Comparison of ENCODE assay signal across 33 cellular contexts in the genomic region with DNA sequence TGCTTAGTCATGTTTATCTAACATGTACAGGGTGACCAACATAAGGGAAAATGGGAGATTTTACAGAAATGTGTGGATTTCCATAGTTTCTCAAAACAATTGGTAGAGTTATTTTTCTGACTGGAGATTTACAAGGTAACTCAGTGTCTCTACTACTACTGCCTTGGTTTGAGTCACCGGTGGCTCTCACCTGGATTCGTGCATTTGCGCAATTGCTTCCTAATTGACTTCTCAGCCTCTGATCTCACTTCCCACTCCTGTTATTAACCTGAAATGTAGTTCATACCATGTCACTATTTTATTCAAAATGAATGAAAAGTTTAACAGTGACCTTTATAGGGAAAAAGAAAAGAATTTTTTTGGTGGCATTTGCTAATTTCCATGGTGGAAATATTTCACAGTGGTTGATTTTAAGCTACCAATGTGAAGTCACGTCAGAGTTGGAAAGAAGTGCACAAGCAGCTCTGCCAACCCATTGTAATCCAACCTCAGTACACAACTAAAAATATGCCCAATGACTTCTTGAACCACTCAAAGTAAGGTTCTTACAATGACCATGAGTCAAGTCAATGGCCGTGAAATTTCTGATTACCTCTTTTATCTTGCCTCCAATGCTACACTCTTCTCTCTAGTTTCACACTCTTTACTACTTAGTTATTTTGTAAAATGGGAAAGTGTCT.
"Had no signal": no experiment of that assay in that cellular context is flagged by ENCODE, and none has a peak within 500 bp of the region (broad histone marks: within the 10 kb centered on the region; RNA-seq: fewer than 3 reads in every experiment).

No MANE protein-coding gene starts in this region.

- H3K4me1 Mint-ChIP-seq: activated naive CD4-positive, alpha-beta T cell treated with anti-CD3 and anti-CD28 coated beads, Interleukin-2, amount 10 ng/mL, durations not matched to agents 7 days and 5 days; activated naive CD8-positive, alpha-beta T cell treated with anti-CD3 and anti-CD28 coated beads, Interleukin-2, amount 10 ng/mL, durations not matched to agents 7 days and 5 days; naive thymus-derived CD8-positive, alpha-beta T cell; neural crest cell had no signal

- DNase-seq: activated CD4-positive, alpha-beta memory T cell treated with anti-CD3 and anti-CD28 coated beads for 36 hours; activated CD4-positive, alpha-beta T cell treated with anti-CD3 and anti-CD28 coated beads for 48 hours; activated CD8-positive, alpha-beta memory T cell treated with anti-CD3 and anti-CD28 coated beads, Interleukin-2, amount 50 U/mL, for 4 hours; activated gamma-delta T cell; activated naive CD4-positive, alpha-beta T cell treated with anti-CD3 and anti-CD28 coated beads, Interleukin-2, amount 10 ng/mL, durations not matched to agents 7 days and 5 days; activated naive CD8-positive, alpha-beta T cell treated with anti-CD3 and anti-CD28 coated beads, Interleukin-2, amount 10 ng/mL, durations not matched to agents 7 days and 5 days; activated T-cell treated with anti-CD3 and anti-CD28 coated beads, Interleukin-2, amount 50 U/mL, for 1 hour; central memory CD4-positive, alpha-beta T cell; esophagus squamous epithelium; foreskin melanocyte; glutamatergic neuron; islet precursor cell; left cardiac atrium; mesenchymal stem cell; naive thymus-derived CD8-positive, alpha-beta T cell; pancreas; stimulated activated CD4-positive, alpha-beta T cell treated with anti-CD3 and anti-CD28 coated beads, Interleukin-2, amount 100 ng/mL, for 24 hours; stimulated activated naive CD4-positive, alpha-beta T cell treated with Interleukin-2 at 50 U/mL for 16 hours; SW 1271; T-helper 9 cell; transverse colon; uterus had no signal

- FAIRE-seq: endothelial cell of umbilical vein, pancreas, TTC549 had no signal

- ATAC-seq: left cardiac atrium; naive thymus-derived CD8-positive, alpha-beta T cell had no signal

- H3K9me3 ChIP-seq: ascending aorta, esophagus squamous epithelium, pancreas, prostate gland, right atrium auricular region, transverse colon, uterus had no signal

- H3K4me2 ChIP-seq: hepatocyte, smooth muscle cell had no signal

- H3K36me3 Mint-ChIP-seq: activated CD4-positive, alpha-beta memory T cell treated with anti-CD3 and anti-CD28 coated beads for 36 hours; activated naive CD4-positive, alpha-beta T cell treated with anti-CD3 and anti-CD28 coated beads, Interleukin-2, amount 10 ng/mL, durations not matched to agents 7 days and 5 days; activated naive CD8-positive, alpha-beta T cell treated with anti-CD3 and anti-CD28 coated beads, Interleukin-2, amount 10 ng/mL, durations not matched to agents 7 days and 5 days; naive thymus-derived CD8-positive, alpha-beta T cell had no signal

- H3K27me3 Mint-ChIP-seq: activated naive CD4-positive, alpha-beta T cell treated with anti-CD3 and anti-CD28 coated beads, Interleukin-2, amount 10 ng/mL, durations not matched to agents 7 days and 5 days had no signal

- H2AFZ ChIP-seq: hepatocyte had no signal

- H3K4me3 ChIP-seq: ascending aorta, esophagus squamous epithelium, hepatocyte, pancreas, prostate gland, right atrium auricular region, smooth muscle cell, transverse colon, uterus had no signal

- H3K27ac ChIP-seq: ascending aorta, hepatocyte, pancreas, prostate gland, right atrium auricular region, transverse colon, uterus, VCaP had no signal

- H3K36me3 ChIP-seq: ascending aorta, esophagus squamous epithelium, pancreas, prostate gland, right atrium auricular region, transverse colon, uterus had no signal

- H3K4me1 ChIP-seq: ascending aorta, esophagus squamous epithelium, prostate gland, right atrium auricular region, transverse colon, uterus had no signal

- H3K9me3 Mint-ChIP-seq: activated CD4-positive, alpha-beta memory T cell treated with anti-CD3 and anti-CD28 coated beads for 36 hours; activated naive CD4-positive, alpha-beta T cell treated with anti-CD3 and anti-CD28 coated beads, Interleukin-2, amount 10 ng/mL, durations not matched to agents 7 days and 5 days; activated naive CD8-positive, alpha-beta T cell treated with anti-CD3 and anti-CD28 coated beads, Interleukin-2, amount 10 ng/mL, durations not matched to agents 7 days and 5 days; activated T-helper 1 cell treated with anti-CD3 and anti-CD28 coated beads, Interleukin-12 subunit alpha, Interleukin-12 subunit beta, Interleukin-2, Interleukin-4 antibody, amounts not matched to agents 30 ng/mL and 10 ng/mL and 1 ng/mL, durations not matched to agents 14 hours and 24 hours and 36 hours; naive thymus-derived CD8-positive, alpha-beta T cell; neural crest cell; T-helper 1 cell treated with Interleukin-12 subunit alpha and Interleukin-12 subunit beta and Interleukin-4 antibody, amounts not matched to agents 30 μg/mL and 1 μg/mL, for 36 hours had no signal

- H3K79me2 ChIP-seq: hepatocyte had no signal

- H3K27ac Mint-ChIP-seq: activated CD4-positive, alpha-beta memory T cell treated with anti-CD3 and anti-CD28 coated beads for 36 hours; activated naive CD4-positive, alpha-beta T cell treated with anti-CD3 and anti-CD28 coated beads, Interleukin-2, amount 10 ng/mL, durations not matched to agents 7 days and 5 days; activated naive CD8-positive, alpha-beta T cell treated with anti-CD3 and anti-CD28 coated beads, Interleukin-2, amount 10 ng/mL, durations not matched to agents 7 days and 5 days; activated T-helper 1 cell treated with anti-CD3 and anti-CD28 coated beads, Interleukin-12 subunit alpha, Interleukin-12 subunit beta, Interleukin-2, Interleukin-4 antibody, amounts not matched to agents 30 ng/mL and 10 ng/mL and 1 ng/mL, durations not matched to agents 14 hours and 24 hours and 36 hours; naive thymus-derived CD8-positive, alpha-beta T cell; T-helper 1 cell treated with Interleukin-12 subunit alpha and Interleukin-12 subunit beta and Interleukin-4 antibody, amounts not matched to agents 30 μg/mL and 1 μg/mL, for 36 hours had no signal

- H3K27me3 ChIP-seq: ascending aorta, esophagus squamous epithelium, hepatocyte, pancreas, right atrium auricular region, transverse colon, uterus had no signal

- H3K4me3 Mint-ChIP-seq: activated CD4-positive, alpha-beta memory T cell treated with anti-CD3 and anti-CD28 coated beads for 36 hours; activated naive CD4-positive, alpha-beta T cell treated with anti-CD3 and anti-CD28 coated beads, Interleukin-2, amount 10 ng/mL, durations not matched to agents 7 days and 5 days; activated naive CD8-positive, alpha-beta T cell treated with anti-CD3 and anti-CD28 coated beads, Interleukin-2, amount 10 ng/mL, durations not matched to agents 7 days and 5 days; activated T-helper 1 cell treated with anti-CD3 and anti-CD28 coated beads, Interleukin-12 subunit alpha, Interleukin-12 subunit beta, Interleukin-2, Interleukin-4 antibody, amounts not matched to agents 30 ng/mL and 10 ng/mL and 1 ng/mL, durations not matched to agents 14 hours and 24 hours and 36 hours; naive thymus-derived CD8-positive, alpha-beta T cell; neural crest cell; T-helper 1 cell treated with Interleukin-12 subunit alpha and Interleukin-12 subunit beta and Interleukin-4 antibody, amounts not matched to agents 30 μg/mL and 1 μg/mL, for 36 hours had no signal
